In the genomic region with DNA sequence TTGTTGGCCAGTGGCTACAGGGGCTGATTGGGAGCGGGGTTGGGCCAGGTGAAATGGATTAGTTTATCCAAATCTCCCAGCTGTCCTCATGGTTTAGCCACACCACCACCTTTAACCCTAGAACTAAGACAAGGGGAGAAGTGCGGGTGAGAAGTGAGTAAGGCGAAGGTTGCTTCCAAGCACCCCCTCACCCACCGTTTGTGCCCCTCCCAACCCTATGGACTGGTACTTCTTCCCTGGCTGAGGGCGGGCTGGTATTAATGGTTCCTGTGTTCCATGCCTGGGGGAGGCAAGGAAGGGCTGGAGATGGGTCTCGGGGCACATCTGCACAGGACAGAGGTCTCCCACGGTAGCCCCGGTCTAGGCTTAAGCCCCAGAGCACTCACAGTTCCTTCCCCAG, we compare ENCODE assay signal across 18 cellular contexts.
"Had no signal": no experiment of that assay in that cellular context is flagged by ENCODE, and none has a peak within 500 bp of the region (broad histone marks: within the 10 kb centered on the region; RNA-seq: fewer than 3 reads in every experiment).

No MANE protein-coding gene starts in this region.

- H3K4me1 ChIP-seq: left ventricle myocardium inferior, right atrium auricular region, suprapubic skin, thyroid gland, upper lobe of left lung, vagina had no signal

- DNase-seq: dermis blood vessel endothelial cell; erythroblast; foreskin melanocyte; immature natural killer cell; left cardiac atrium; left ventricle myocardium inferior; mesendoderm; naive thymus-derived CD4-positive, alpha-beta T cell; nephron progenitor cell; small intestine; stimulated activated CD4-positive, alpha-beta T cell treated with anti-CD3 and anti-CD28 coated beads, Interleukin-2, amount 100 ng/mL, for 48 hours; stimulated activated naive CD4-positive, alpha-beta T cell treated with Interleukin-2 at 50 U/mL for 16 hours; thyroid gland; upper lobe of left lung had no signal

- ATAC-seq: left cardiac atrium; naive thymus-derived CD4-positive, alpha-beta T cell had no signal

- H3K27ac ChIP-seq: left ventricle myocardium inferior, neutrophil, right atrium auricular region, suprapubic skin, thyroid gland, upper lobe of left lung, vagina had no signal

- H3K9me3 ChIP-seq: left ventricle myocardium inferior, neutrophil, right atrium auricular region, suprapubic skin, thyroid gland, upper lobe of left lung, vagina had no signal

- H3K4me3 ChIP-seq: left ventricle myocardium inferior, right atrium auricular region, suprapubic skin, thyroid gland, upper lobe of left lung, vagina had no signal

- H3K27me3 ChIP-seq: neutrophil, right atrium auricular region, suprapubic skin, thyroid gland, upper lobe of left lung, vagina had no signal

- H3K36me3 ChIP-seq: left ventricle myocardium inferior, neutrophil, right atrium auricular region, thyroid gland, upper lobe of left lung, vagina had no signal
